In the genomic region with DNA sequence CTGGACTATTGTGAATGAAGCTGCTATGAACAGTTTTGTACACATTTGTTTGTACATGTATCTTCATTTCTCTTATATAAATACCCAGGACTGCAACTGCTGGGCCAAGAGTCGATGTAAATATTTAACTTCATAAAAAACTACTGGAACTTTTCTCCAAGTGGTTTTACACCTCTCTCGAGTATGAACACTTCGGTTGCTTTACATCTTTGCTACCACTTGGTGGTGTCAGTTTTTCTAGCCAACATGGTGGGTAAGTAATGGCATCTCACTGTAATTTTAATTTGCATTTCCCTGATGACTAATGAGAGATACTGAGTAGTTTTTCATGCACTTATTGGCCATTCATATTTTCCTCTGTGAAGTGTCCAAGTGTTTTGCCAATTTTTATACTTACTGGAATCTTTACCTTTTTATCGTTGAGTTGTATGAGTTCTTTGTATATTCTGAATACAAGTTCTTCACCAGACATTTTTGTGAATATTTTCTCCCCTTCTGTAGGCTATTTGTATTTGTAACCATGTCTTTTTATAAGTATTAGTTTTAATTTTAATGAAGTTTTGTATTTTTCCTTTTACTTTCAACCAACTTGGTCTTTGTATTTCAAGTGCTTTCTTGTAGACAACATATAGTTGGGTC, we compare ENCODE assay signal across 9 cellular contexts. TPM values are rescaled to one million over a fixed set of nuclear protein-coding genes. Genes with fewer than 3 reads are reported as not detected.
DNase-seq lines count a peak whose midpoint lies in the region; ATAC-seq, FAIRE-seq and TF ChIP-seq lines count a peak whose summit lies in the region.
"Had no signal": no experiment of that assay in that cellular context is flagged by ENCODE, and none has a peak within 500 bp of the region (broad histone marks: within the 10 kb centered on the region; RNA-seq: fewer than 3 reads in every experiment).

No MANE protein-coding gene starts in this region.

- H3K4me3 ChIP-seq in BJ (ENCODE audit: low read depth, low read length) (no peak overlapping the region), Loucy (ENCODE audit: low read length, poor library complexity, severe bottlenecking) (no peak overlapping the region), astrocyte (ENCODE audit: insufficient read depth, low read depth, low read length) (no peak overlapping the region)

- ATAC-seq in GM18508 (IDR thresholded peaks at IDR 0.05; ENCODE audit: insufficient read depth, unreplicated experiment) (peak; percentile 65), HG02610 (IDR thresholded peaks at IDR 0.05; ENCODE audit: unreplicated experiment) (no peak)

- DNase-seq in BJ (ENCODE audit: low read depth), result no peak
- peak; percentile 48 for DNase-seq in astrocyte (ENCODE audit: low read depth)
- peak; percentile 20 for DNase-seq in myocyte (ENCODE audit: low read depth)
- DNase-seq in putamen (ENCODE audit: low spot score), result no peak
- no peak for DNase-seq in midbrain (lab: John Stamatoyannopoulos, UW)
- DNase-seq: natural killer cell had no signal

- H3K36me3 Mint-ChIP-seq in astrocyte (ENCODE audit: low read depth, unreplicated experiment), result no peaks in the 10 kb centered on the region
- H3K36me3 Mint-ChIP-seq: natural killer cell had no signal

- H3K9ac ChIP-seq in Loucy (ENCODE audit: low read depth, low read length, poor library complexity, severe bottlenecking) (no peak overlapping the region), astrocyte (ENCODE audit: low read length) (no peak overlapping the region)

- H4K20me1 ChIP-seq in Loucy (ENCODE audit: insufficient read depth, low read length, poor library complexity, severe bottlenecking), result no peaks in the 10 kb centered on the region
- no peaks in the 10 kb centered on the region for H4K20me1 ChIP-seq in astrocyte (ENCODE audit: insufficient read depth, low read length)

- H3K36me3 ChIP-seq in BJ (ENCODE audit: control insufficient read depth, insufficient read depth, low read length) (no peaks in the 10 kb centered on the region), Loucy (ENCODE audit: insufficient read depth, low read length) (no peaks in the 10 kb centered on the region), astrocyte (ENCODE audit: insufficient read depth, low read length) (no peaks in the 10 kb centered on the region)

- H3K9me3 ChIP-seq in Loucy (ENCODE audit: insufficient read depth, low read depth, low read length) (no peaks in the 10 kb centered on the region), astrocyte (ENCODE audit: insufficient read depth, low read depth, low read length) (no peaks in the 10 kb centered on the region)

- no peaks in the 10 kb centered on the region for H3K9me2 ChIP-seq in Loucy (replicated peaks; ENCODE audit: low read depth, low read length)

- H3F3A ChIP-seq in Loucy (ENCODE audit: low read depth), result no peaks in the 10 kb centered on the region

- H3K27ac ChIP-seq in astrocyte (ENCODE audit: low read depth, low read length), result no peak overlapping the region

- no peaks in the 10 kb centered on the region for H3K9me3 Mint-ChIP-seq in astrocyte (ENCODE audit: unreplicated experiment)
- H3K9me3 Mint-ChIP-seq: natural killer cell had no signal

- no peak overlapping the region for H3K4me2 ChIP-seq in Loucy (ENCODE audit: low read depth, low read length, poor library complexity, severe bottlenecking)
- H3K4me2 ChIP-seq in astrocyte (ENCODE audit: low read length), result no peak overlapping the region

- H3K79me2 ChIP-seq in Loucy (ENCODE audit: insufficient read depth, low read length), result no peaks in the 10 kb centered on the region
- H3K79me2 ChIP-seq in astrocyte (ENCODE audit: insufficient read depth, low read length), result no peaks in the 10 kb centered on the region

- H3K4me1 Mint-ChIP-seq in astrocyte (ENCODE audit: low read depth, unreplicated experiment), result no peaks in the 10 kb centered on the region
- H3K4me1 Mint-ChIP-seq: natural killer cell had no signal

- peak; percentile 91 for FAIRE-seq in astrocyte (lab: Jason Lieb, UNC)

- H2AFZ ChIP-seq in Loucy (ENCODE audit: low read length) (peak overlapping the region; percentile 42), astrocyte (ENCODE audit: low read depth, low read length) (no peak overlapping the region)

- POLR2A ChIA-PET in BJ (lab: Charles Lee), result no interaction called here

- H3K4me1 ChIP-seq in Loucy (ENCODE audit: insufficient read depth, low read length, poor library complexity, severe bottlenecking) (no peaks in the 10 kb centered on the region), astrocyte (ENCODE audit: insufficient read depth, low read length) (peaks cover 3% of the 10 kb centered on the region)

- peak; percentile 56 for TF ChIP-seq CTCF in BJ (IDR thresholded peaks at IDR 0.05; ENCODE audit: insufficient read depth, low read depth, low read length)
- TF ChIP-seq CTCF in Loucy (conservative IDR thresholded peaks at IDR 0.05; ENCODE audit: low read length), result peak; percentile 72
- peak; percentile 70 for TF ChIP-seq CTCF in astrocyte (IDR thresholded peaks at IDR 0.05; ENCODE audit: insufficient read depth, low read depth, low read length)

- no peaks in the 10 kb centered on the region for H3K27me3 Mint-ChIP-seq in astrocyte (ENCODE audit: low read depth, unreplicated experiment)

- no peaks in the 10 kb centered on the region for H3K27me3 ChIP-seq in BJ (ENCODE audit: control insufficient read depth, insufficient read depth, low read length)
- H3K27me3 ChIP-seq in Loucy (ENCODE audit: insufficient read depth, low read length, poor library complexity, severe bottlenecking), result no peaks in the 10 kb centered on the region
- H3K27me3 ChIP-seq in astrocyte (ENCODE audit: insufficient read depth, low read length), result no peaks in the 10 kb centered on the region

- H3K27ac Mint-ChIP-seq in astrocyte (ENCODE audit: unreplicated experiment), result no peak overlapping the region
- H3K27ac Mint-ChIP-seq: natural killer cell had no signal

- no peak overlapping the region for H3K4me3 Mint-ChIP-seq in astrocyte (ENCODE audit: unreplicated experiment)
- H3K4me3 Mint-ChIP-seq: natural killer cell had no signal

- CTCF ChIA-PET in BJ (lab: Yijun Ruan, JAX), result interaction anchor here (0.6 to 1.2 kb wide), 5 partner anchors 12 to 152 kb away, joined by 3 to 5 read pairs (median 3); no protein-coding TSS in a partner anchor

RNA-seq across cellular contexts. Expression of gene PCOLCE2, which starts 44.4 kb away (rescaled TPM):
- 0.78 and 0.94 TPM in 2 replicates for polyA plus RNA-seq in BJ (2011; rRNA removed)
- not detected in 2 replicates for polyA minus RNA-seq in BJ (2011; rRNA and poly(A)+ RNA removed)
- total RNA-seq in astrocyte, result 4.5 and 5.4 TPM in 2 replicates
- total RNA-seq in myocyte, result 0.21 TPM in 1 of 2 replicates, not detected in the other
- polyA plus RNA-seq in myocyte (2012), result 0.24 TPM
- total RNA-seq: natural killer cell had no signal

Comparison
In these comparisons a context has a peak if more than half of its experiments do, and no peak if none do; other contexts are left out.
1. DNase-seq: peak in astrocyte (single experiment) and myocyte (single experiment); none in BJ (single experiment), putamen (single experiment) and midbrain (single experiment).
2. Peak in every context shown above with its lines, with median percentiles within 50 percentile points of each other: CTCF ChIP-seq.